ENCODE assay signal across 9 cellular contexts in the genomic region with DNA sequence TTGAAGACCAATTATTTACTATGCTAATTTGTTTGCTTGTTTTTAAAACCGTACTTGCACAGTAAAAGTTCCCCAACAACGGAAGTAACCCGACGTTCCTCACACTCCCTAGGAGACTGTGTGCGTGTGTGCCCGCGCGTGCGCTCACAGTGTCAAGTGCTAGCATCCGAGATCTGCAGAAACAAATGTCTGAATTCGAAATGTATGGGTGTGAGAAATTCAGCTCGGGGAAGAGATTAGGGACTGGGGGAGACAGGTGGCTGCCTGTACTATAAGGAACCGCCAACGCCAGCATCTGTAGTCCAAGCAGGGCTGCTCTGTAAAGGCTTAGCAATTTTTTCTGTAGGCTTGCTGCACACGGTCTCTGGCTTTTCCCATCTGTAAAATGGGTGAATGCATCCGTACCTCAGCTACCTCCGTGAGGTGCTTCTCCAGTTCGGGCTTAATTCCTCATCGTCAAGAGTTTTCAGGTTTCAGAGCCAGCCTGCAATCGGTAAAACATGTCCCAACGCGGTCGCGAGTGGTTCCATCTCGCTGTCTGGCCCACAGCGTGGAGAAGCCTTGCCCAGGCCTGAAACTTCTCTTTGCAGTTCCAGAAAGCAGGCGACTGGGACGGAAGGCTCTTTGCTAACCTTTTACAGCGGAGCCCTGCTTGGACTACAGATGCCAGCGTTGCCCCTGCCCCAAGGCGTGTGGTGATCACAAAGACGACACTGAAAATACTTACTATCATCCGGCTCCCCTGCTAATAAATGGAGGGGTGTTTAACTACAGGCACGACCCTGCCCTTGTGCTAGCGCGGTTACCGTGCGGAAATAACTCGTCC. TPM values are rescaled to one million over a fixed set of nuclear protein-coding genes. Genes with fewer than 3 reads are reported as not detected.
DNase-seq lines count a peak whose midpoint lies in the region; ATAC-seq and TF ChIP-seq lines count a peak whose summit lies in the region.
"Had no signal": no experiment of that assay in that cellular context is flagged by ENCODE, and none has a peak within 500 bp of the region (broad histone marks: within the 10 kb centered on the region; RNA-seq: fewer than 3 reads in every experiment).

No MANE protein-coding gene starts in this region.

- H3K4me1 Mint-ChIP-seq in activated CD4-positive, alpha-beta memory T cell treated with anti-CD3 and anti-CD28 coated beads, Interleukin-2, amount 10 ng/mL, durations not matched to agents 7 days and 5 days = peaks cover 34% of the 10 kb centered on the region

- peak overlapping the region; percentile 33 for H3K4me3 Mint-ChIP-seq in activated CD4-positive, alpha-beta memory T cell treated with anti-CD3 and anti-CD28 coated beads, Interleukin-2, amount 10 ng/mL, durations not matched to agents 7 days and 5 days
- H3K4me3 Mint-ChIP-seq: HFFc6 had no signal

- H3K4me3 ChIP-seq in upper lobe of left lung = no peak overlapping the region

- H3K27ac Mint-ChIP-seq in activated CD4-positive, alpha-beta memory T cell treated with anti-CD3 and anti-CD28 coated beads, Interleukin-2, amount 10 ng/mL, durations not matched to agents 7 days and 5 days = peak overlapping the region; percentile 21
- H3K27ac Mint-ChIP-seq: HFFc6 had no signal

- WGBS in upper lobe of left lung, 2 donors = 6 to 9% methylated on average over 32 to 39 of the region's 39 CpGs

- H3K9ac ChIP-seq in ES-I3 (ENCODE audit: low read depth, low read length) = peak overlapping the region; percentile 5; the same call in 1 of the 2 replicates

- no peak for ATAC-seq in HG03039 (IDR thresholded peaks at IDR 0.05; ENCODE audit: unreplicated experiment)
- ATAC-seq in HG03196 (IDR thresholded peaks at IDR 0.05; ENCODE audit: unreplicated experiment) = no peak
- no peak for ATAC-seq in upper lobe of left lung (ENCODE audit: low FRiP score in 2 of 2)
- ATAC-seq: esophagus mucosa had no signal

- no peaks in the 10 kb centered on the region for H3K9me3 Mint-ChIP-seq in activated CD4-positive, alpha-beta memory T cell treated with anti-CD3 and anti-CD28 coated beads, Interleukin-2, amount 10 ng/mL, durations not matched to agents 7 days and 5 days
- H3K9me3 Mint-ChIP-seq: HFFc6 had no signal

- CTCF ChIA-PET in activated CD4-positive, alpha-beta memory T cell treated with anti-CD3 and anti-CD28 coated beads, Interleukin-2, amount 10 ng/mL, durations not matched to agents 7 days and 5 days (lab: Charles Lee) = no interaction called here

- peaks cover 15% of the 10 kb centered on the region for H3K36me3 Mint-ChIP-seq in activated CD4-positive, alpha-beta memory T cell treated with anti-CD3 and anti-CD28 coated beads, Interleukin-2, amount 10 ng/mL, durations not matched to agents 7 days and 5 days (ENCODE audit: low read depth)

- POLR2A ChIA-PET in activated CD4-positive, alpha-beta memory T cell treated with anti-CD3 and anti-CD28 coated beads, Interleukin-2, amount 10 ng/mL, durations not matched to agents 7 days and 5 days (lab: Charles Lee) = no interaction called here

- no peak for TF ChIP-seq CTCF in upper lobe of left lung (IDR thresholded peaks at IDR 0.05)

- H3K9me3 ChIP-seq in ES-I3 (ENCODE audit: control insufficient read depth, insufficient read depth, low read length) (no peaks in the 10 kb centered on the region), upper lobe of left lung (no peaks in the 10 kb centered on the region)

- H3K27me3 ChIP-seq in upper lobe of left lung = peaks cover 0 to 100% (median 72%) of the 10 kb centered on the region in 4 donors

- H3K27ac ChIP-seq in upper lobe of left lung = no peak overlapping the region

- H3K4me1 ChIP-seq in ES-I3 (ENCODE audit: insufficient read depth, low read length) = peaks cover 8% of the 10 kb centered on the region
- peaks cover 40 to 81% (median 66%) of the 10 kb centered on the region in 4 donors for H3K4me1 ChIP-seq in upper lobe of left lung

- no peak for TF ChIP-seq EP300 in upper lobe of left lung (IDR thresholded peaks at IDR 0.05)

- TF ChIP-seq POLR2A in upper lobe of left lung (IDR thresholded peaks at IDR 0.05) = no peak

- DNase-seq in CD1c-positive myeloid dendritic cell (ENCODE audit: extremely low spot score) (peak; percentile 46), left kidney (ENCODE audit: low read depth, low spot score) (peak; percentile 27), upper lobe of left lung (no peak)
- no peak for DNase-seq in activated CD4-positive, alpha-beta memory T cell treated with anti-CD3 and anti-CD28 coated beads, Interleukin-2, amount 10 ng/mL, durations not matched to agents 7 days and 5 days
- DNase-seq: HFFc6 had no signal

- H3K27me3 Mint-ChIP-seq in activated CD4-positive, alpha-beta memory T cell treated with anti-CD3 and anti-CD28 coated beads, Interleukin-2, amount 10 ng/mL, durations not matched to agents 7 days and 5 days = peaks cover 84% of the 10 kb centered on the region

- H3K36me3 ChIP-seq in ES-I3 (ENCODE audit: insufficient read depth, low read length) (no peaks in the 10 kb centered on the region), upper lobe of left lung (no peaks in the 10 kb centered on the region)

RNA-seq across cellular contexts. Expression of a gene that starts 1.2 kb away (rescaled TPM):
- total RNA-seq in activated CD4-positive, alpha-beta memory T cell treated with anti-CD3 and anti-CD28 coated beads, Interleukin-2, amount 10 ng/mL, durations not matched to agents 7 days and 5 days = not detected
- not detected for total RNA-seq in upper lobe of left lung
- total RNA-seq: esophagus mucosa, HFFc6 had no signal

RNA-seq across cellular contexts. Expression of a gene that starts 45.5 kb away (rescaled TPM):
- total RNA-seq in activated CD4-positive, alpha-beta memory T cell treated with anti-CD3 and anti-CD28 coated beads, Interleukin-2, amount 10 ng/mL, durations not matched to agents 7 days and 5 days = not detected
- total RNA-seq in upper lobe of left lung = 1 to 10 TPM in 3 of 6 donors, under 1 TPM in 2, not detected in 1; 0.54 to 3.2 (median 2.0) TPM
- total RNA-seq: esophagus mucosa, HFFc6 had no signal

Comparison
In these comparisons a context has a peak if more than half of its experiments do, and no peak if none do; other contexts are left out.
1. DNase-seq: peak in CD1c-positive myeloid dendritic cell (single experiment) and left kidney (single experiment); none in activated CD4-positive, alpha-beta memory T cell treated with anti-CD3 and anti-CD28 coated beads, Interleukin-2, amount 10 ng/mL, durations not matched to agents 7 days and 5 days (single experiment) and upper lobe of left lung (0 of 2).